Comparison of ENCODE assay signal across 13 cellular contexts in genomic region chr20:36975085-36975829, GRCh38. TPM values are rescaled to one million over a fixed set of nuclear protein-coding genes. Genes with fewer than 3 reads are reported as not detected.
DNase-seq lines count a peak whose midpoint lies in the region; ATAC-seq and TF ChIP-seq lines count a peak whose summit lies in the region.
"Had no signal": no experiment of that assay in that cellular context is flagged by ENCODE, and none has a peak within 500 bp of the region (broad histone marks: within the 10 kb centered on the region; RNA-seq: fewer than 3 reads in every experiment).

No MANE protein-coding gene starts in this region.

- no peaks in the 10 kb centered on the region for H3K9me3 Mint-ChIP-seq in activated CD4-positive, alpha-beta T cell treated with anti-CD3 and anti-CD28 coated beads, Interleukin-2, amount 10 ng/mL, durations not matched to agents 24 days and 14 days
- H3K9me3 Mint-ChIP-seq: dendritic cell treated with granulocyte-macrophage colony-stimulating factor and Interleukin-4, amounts not matched to agents 40 ng/mL and 50 ng/mL, for 4 days had no signal

- TF ChIP-seq CTCF in gastrocnemius medialis (IDR thresholded peaks at IDR 0.05 in 4 of 5, conservative IDR thresholded peaks at IDR 0.05 in 1 of 5), result no peak

- H3K4me1 ChIP-seq in gastrocnemius medialis, result no peaks in the 10 kb centered on the region

- intact Hi-C loops in activated CD4-positive, alpha-beta T cell treated with anti-CD3 and anti-CD28 coated beads, Interleukin-2, amount 10 ng/mL, durations not matched to agents 24 days and 14 days (cut with micrococcal nuclease), result loop anchor here (2.0 kb wide), 1 partner anchor 24 kb away; the partner anchor contains the start of gene SAMHD1
- intact Hi-C loops in gastrocnemius medialis (cut with DNase I; ENCODE audit: low total_unique reads), result no loop called here

- peak; percentile 34 for DNase-seq in activated CD4-positive, CD25-positive, alpha-beta regulatory T cell treated with anti-CD3 and anti-CD28 coated beads, Interleukin-2, amount 50 U/mL, for 16 hours (ENCODE audit: low read depth, low spot score)
- DNase-seq in activated CD4-positive, CD25-positive, alpha-beta regulatory T cell treated with anti-CD3 and anti-CD28 coated beads, Interleukin-2, amount 50 U/mL, for 72 hours, result no peak
- peak; percentile 91 for DNase-seq in activated CD4-positive, alpha-beta T cell treated with anti-CD3 and anti-CD28 coated beads, Interleukin-2, amount 10 ng/mL, durations not matched to agents 24 days and 14 days
- DNase-seq in central memory CD4-positive, alpha-beta T cell, result peak; percentile 83
- peak; percentile 36 for DNase-seq in stimulated activated naive CD4-positive, alpha-beta T cell treated with Interleukin-2 at 50 U/mL for 16 hours (lab: John Stamatoyannopoulos, UW)
- no peak for DNase-seq in gastrocnemius medialis
- DNase-seq: HCEC 1CT, NCI-H1417 treated with DMSO at 0.1 percent for 48 hours had no signal

- H3K4me3 Mint-ChIP-seq in activated CD4-positive, alpha-beta T cell treated with anti-CD3 and anti-CD28 coated beads, Interleukin-2, amount 10 ng/mL, durations not matched to agents 24 days and 14 days, result peak overlapping the region; percentile 68
- H3K4me3 Mint-ChIP-seq: dendritic cell treated with granulocyte-macrophage colony-stimulating factor and Interleukin-4, amounts not matched to agents 40 ng/mL and 50 ng/mL, for 4 days had no signal

- H3K27ac Mint-ChIP-seq in activated CD4-positive, alpha-beta T cell treated with anti-CD3 and anti-CD28 coated beads, Interleukin-2, amount 10 ng/mL, durations not matched to agents 24 days and 14 days, result peak overlapping the region; percentile 82
- H3K27ac Mint-ChIP-seq: dendritic cell treated with granulocyte-macrophage colony-stimulating factor and Interleukin-4, amounts not matched to agents 40 ng/mL and 50 ng/mL, for 4 days had no signal

- in situ Hi-C loops in gastrocnemius medialis (cut with MboI; ENCODE audit: low sequenced_read_pairs in 4 of 4), result no loop called here

- no peak overlapping the region for H3K27ac ChIP-seq in gastrocnemius medialis
- H3K27ac ChIP-seq: 22Rv1, HL-60 had no signal

- H3K4me3 ChIP-seq in gastrocnemius medialis, result no peak overlapping the region

- no peak for TF ChIP-seq POLR2A in gastrocnemius medialis (IDR thresholded peaks at IDR 0.05)

- H3K36me3 ChIP-seq in gastrocnemius medialis, result no peaks in the 10 kb centered on the region

- no peaks in the 10 kb centered on the region for H3K9me3 ChIP-seq in gastrocnemius medialis

- peaks cover 5% of the 10 kb centered on the region for H3K36me3 Mint-ChIP-seq in activated CD4-positive, alpha-beta T cell treated with anti-CD3 and anti-CD28 coated beads, Interleukin-2, amount 10 ng/mL, durations not matched to agents 24 days and 14 days (ENCODE audit: low read depth)

- no peaks in the 10 kb centered on the region for H3K27me3 Mint-ChIP-seq in activated CD4-positive, alpha-beta T cell treated with anti-CD3 and anti-CD28 coated beads, Interleukin-2, amount 10 ng/mL, durations not matched to agents 24 days and 14 days
- H3K27me3 Mint-ChIP-seq: dendritic cell treated with granulocyte-macrophage colony-stimulating factor and Interleukin-4, amounts not matched to agents 40 ng/mL and 50 ng/mL, for 4 days had no signal

- H3K27me3 ChIP-seq in gastrocnemius medialis, result no peaks in the 10 kb centered on the region

- H3K4me1 Mint-ChIP-seq in activated CD4-positive, alpha-beta T cell treated with anti-CD3 and anti-CD28 coated beads, Interleukin-2, amount 10 ng/mL, durations not matched to agents 24 days and 14 days, result peaks cover 27% of the 10 kb centered on the region

- no peak for ATAC-seq in HG03280 (IDR thresholded peaks at IDR 0.05; ENCODE audit: unreplicated experiment)
- ATAC-seq in gastrocnemius medialis, result no peak
- ATAC-seq in HG03135 (IDR thresholded peaks at IDR 0.05; ENCODE audit: unreplicated experiment), result no peak

RNA-seq across cellular contexts. Expression of gene SAMHD1, which starts 23.7 kb away (rescaled TPM):
- total RNA-seq in activated CD4-positive, alpha-beta T cell treated with anti-CD3 and anti-CD28 coated beads, Interleukin-2, amount 10 ng/mL, durations not matched to agents 24 days and 14 days, result 51.6 TPM in 2 replicates
- 10 to 100 TPM; 37.5 to 84.1 (median 69.4) TPM for total RNA-seq in gastrocnemius medialis

Comparison
In these comparisons a context has a peak if more than half of its experiments do, and no peak if none do; other contexts are left out.
1. DNase-seq: peak in activated CD4-positive, CD25-positive, alpha-beta regulatory T cell treated with anti-CD3 and anti-CD28 coated beads, Interleukin-2, amount 50 U/mL, for 16 hours (single experiment), activated CD4-positive, alpha-beta T cell treated with anti-CD3 and anti-CD28 coated beads, Interleukin-2, amount 10 ng/mL, durations not matched to agents 24 days and 14 days (single experiment), central memory CD4-positive, alpha-beta T cell (single experiment) and stimulated activated naive CD4-positive, alpha-beta T cell treated with Interleukin-2 at 50 U/mL for 16 hours (single experiment); none in activated CD4-positive, CD25-positive, alpha-beta regulatory T cell treated with anti-CD3 and anti-CD28 coated beads, Interleukin-2, amount 50 U/mL, for 72 hours (single experiment) and gastrocnemius medialis (0 of 2).